In the genomic region with DNA sequence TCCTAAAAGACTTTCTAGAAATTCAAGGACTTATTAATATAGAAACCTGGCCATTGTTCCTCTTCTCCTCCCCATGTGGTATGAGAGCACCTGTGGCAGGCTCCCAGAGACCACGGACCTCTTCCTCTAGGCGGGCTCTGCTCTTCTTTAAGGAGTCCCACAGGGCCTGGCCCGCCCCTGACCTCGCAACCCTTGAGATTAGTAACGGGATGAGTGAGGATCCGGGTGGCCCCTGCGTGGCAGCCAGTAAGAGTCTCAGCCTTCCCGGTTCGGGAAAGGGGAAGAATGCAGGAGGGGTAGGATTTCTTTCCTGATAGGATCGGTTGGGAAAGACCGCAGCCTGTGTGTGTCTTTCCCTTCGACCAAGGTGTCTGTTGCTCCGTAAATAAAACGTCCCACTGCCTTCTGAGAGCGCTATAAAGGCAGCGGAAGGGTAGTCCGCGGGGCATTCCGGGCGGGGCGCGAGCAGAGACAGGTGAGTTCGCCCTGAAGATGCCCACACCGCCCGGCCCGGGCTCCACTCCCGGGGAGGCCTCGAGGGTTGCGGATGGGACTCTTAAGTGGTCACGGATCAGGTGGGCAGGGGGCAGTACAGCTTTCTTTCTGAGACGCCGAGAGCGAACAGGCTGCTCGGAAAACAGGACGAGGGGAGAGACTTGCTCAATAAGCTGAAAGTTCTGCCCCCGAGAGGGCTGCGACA, we compare ENCODE assay signal across 8 cellular contexts. TPM values are rescaled to one million over a fixed set of nuclear protein-coding genes. Genes with fewer than 3 reads are reported as not detected.
DNase-seq lines count a peak whose midpoint lies in the region; ATAC-seq lines count a peak whose summit lies in the region.

A gene (plus strand): TSS at position 448 of the 700 bp plus-strand sequence. CDS start 814 bp downstream, outside the sequence.

- H3K4me3 Mint-ChIP-seq in activated naive CD4-positive, alpha-beta T cell treated with anti-CD3 and anti-CD28 coated beads for 36 hours: peak within 1 kb of the TSS; percentile 86

- no peaks in the 10 kb centered on the region for H3K27me3 ChIP-seq in right cardiac atrium (ENCODE audit: control insufficient read depth, insufficient read depth)

- no peaks in the 10 kb centered on the region for H3K36me3 Mint-ChIP-seq in activated naive CD4-positive, alpha-beta T cell treated with anti-CD3 and anti-CD28 coated beads for 36 hours (ENCODE audit: low read depth)

- intact Hi-C loops in activated naive CD4-positive, alpha-beta T cell treated with anti-CD3 and anti-CD28 coated beads for 36 hours (cut with micrococcal nuclease): loop anchor here (1.0 kb wide), 1 partner anchor 197 kb away; no protein-coding TSS in a partner anchor
- intact Hi-C loops in right cardiac atrium (cut with DNase I): no loop called here

- H3K27ac Mint-ChIP-seq in activated naive CD4-positive, alpha-beta T cell treated with anti-CD3 and anti-CD28 coated beads for 36 hours: peak within 1 kb of the TSS; percentile 82

- H3K4me3 ChIP-seq in right cardiac atrium (ENCODE audit: low read length): peak within 1 kb of the TSS; percentile 53
- H3K4me3 ChIP-seq in skin epidermis: peak within 1 kb of the TSS; percentile 18 to 43 (median 24)

- no peaks in the 10 kb centered on the region for H3K9me3 ChIP-seq in right cardiac atrium (ENCODE audit: control insufficient read depth, low read length)

- no peaks in the 10 kb centered on the region for H3K9me3 Mint-ChIP-seq in activated naive CD4-positive, alpha-beta T cell treated with anti-CD3 and anti-CD28 coated beads for 36 hours

- no peak within 1 kb of the TSS for H3K27ac ChIP-seq in right cardiac atrium (ENCODE audit: low read length)
- H3K27ac ChIP-seq in skin epidermis: no peak within 1 kb of the TSS

- peaks cover 26% of the 10 kb centered on the region for H3K4me1 Mint-ChIP-seq in activated naive CD4-positive, alpha-beta T cell treated with anti-CD3 and anti-CD28 coated beads for 36 hours (ENCODE audit: low read depth)

- ATAC-seq in GM18909 (IDR thresholded peaks at IDR 0.05; ENCODE audit: poor library complexity, unreplicated experiment): peak; percentile 51
- ATAC-seq in HG03442 (IDR thresholded peaks at IDR 0.05; ENCODE audit: unreplicated experiment): peak; percentile 58
- ATAC-seq in right cardiac atrium: peak in 1 of 2 donors; percentile 26

- CTCF ChIA-PET in activated naive CD4-positive, alpha-beta T cell treated with anti-CD3 and anti-CD28 coated beads for 36 hours (lab: Charles Lee): interaction anchor here (0.8 to 1.5 kb wide), 5 partner anchors 66 to 479 kb away, joined by 3 to 6 read pairs (median 4); a partner anchor contains a TSS

- WGBS in right cardiac atrium: 5% methylated on average over 37 of the region's 37 CpGs

- no peaks in the 10 kb centered on the region for H3K4me1 ChIP-seq in right cardiac atrium (ENCODE audit: control insufficient read depth, insufficient read depth, low read length)

- DNase-seq in activated naive CD4-positive, alpha-beta T cell treated with anti-CD3 and anti-CD28 coated beads for 36 hours: peak; percentile 61
- peak in 1 of 3 donors; percentile 50 for DNase-seq in right cardiac atrium
- DNase-seq in glomerular visceral epithelial cell (ENCODE audit: extremely low spot score): no peak
- DNase-seq in DMS79 (lab: John Stamatoyannopoulos, UW): no peak
- no peak for DNase-seq in HuH-7 (ENCODE audit: low spot score)

- peaks cover 34% of the 10 kb centered on the region for H3K27me3 Mint-ChIP-seq in activated naive CD4-positive, alpha-beta T cell treated with anti-CD3 and anti-CD28 coated beads for 36 hours (ENCODE audit: low read depth)

RNA-seq across cellular contexts. Expression of the gene that starts here (rescaled TPM):
- 1 to 10 TPM in 1 of 2 experiments, under 1 TPM in 1; 0.74 to 1.3 TPM for total RNA-seq in activated naive CD4-positive, alpha-beta T cell treated with anti-CD3 and anti-CD28 coated beads for 36 hours
- under 1 TPM; 0.32 to 0.84 (median 0.47) TPM for total RNA-seq in right cardiac atrium
- polyA plus RNA-seq in right cardiac atrium: 0.23 TPM
